ENCODE assay signal across 8 cellular contexts in the genomic region with DNA sequence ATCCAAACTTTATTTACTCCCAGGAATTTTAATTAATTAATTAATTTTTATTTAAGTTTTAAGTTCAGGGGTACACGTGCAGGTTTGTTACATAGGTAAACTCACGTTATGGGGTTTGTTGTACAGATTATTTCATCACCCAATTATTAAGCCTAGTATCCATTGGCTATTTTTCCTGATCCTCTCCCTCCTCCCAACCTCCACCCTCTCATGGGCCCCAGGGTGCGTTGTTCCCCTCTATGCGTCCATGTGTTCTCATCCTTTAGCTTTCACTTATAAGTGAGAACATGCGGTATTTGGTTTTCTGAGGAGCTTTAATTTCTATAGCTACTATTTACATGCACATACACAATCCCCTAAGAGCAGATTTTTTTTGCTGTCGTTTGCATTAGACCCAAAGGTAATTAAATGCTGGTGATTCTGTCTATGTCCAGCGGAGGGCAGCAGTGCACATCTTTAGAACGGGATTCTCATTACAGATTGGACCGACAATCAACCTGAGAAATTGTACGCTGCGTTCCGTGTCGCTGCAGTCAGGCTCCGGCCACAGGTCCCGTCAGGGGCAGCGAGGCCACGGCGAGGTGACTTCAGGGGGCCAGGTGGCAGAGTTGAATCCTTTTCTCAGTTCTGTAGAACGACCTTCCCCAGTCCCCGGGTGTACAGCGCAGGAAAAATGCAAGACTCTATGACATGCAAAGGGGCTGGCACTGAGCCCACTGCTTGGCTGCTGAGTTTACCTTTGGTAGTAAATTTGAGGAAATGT. TPM values are rescaled to one million over a fixed set of nuclear protein-coding genes. Genes with fewer than 3 reads are reported as not detected.
DNase-seq lines count a peak whose midpoint lies in the region; ATAC-seq and TF ChIP-seq lines count a peak whose summit lies in the region.

No MANE protein-coding gene starts in this region.

- in situ Hi-C loops in GM23248 (cut with MboI), result no loop called here

- H4K20me1 ChIP-seq in DND-41 (ENCODE audit: insufficient read depth, low read length) (no peaks in the 10 kb centered on the region), GM23248 (ENCODE audit: insufficient read depth) (no peaks in the 10 kb centered on the region), neural progenitor cell (ENCODE audit: low read depth) (no peaks in the 10 kb centered on the region)

- TF ChIP-seq EP300 in stomach (IDR thresholded peaks at IDR 0.05), result no peak

- H3K4me1 Mint-ChIP-seq in activated T-helper 1 cell treated with anti-CD3 and anti-CD28 coated beads, Interleukin-12 subunit alpha, Interleukin-12 subunit beta, Interleukin-2, Interleukin-4 antibody, amounts not matched to agents 30 ng/mL and 10 ng/mL and 1 ng/mL, durations not matched to agents 14 hours and 24 hours and 36 hours (ENCODE audit: low read depth), result no peaks in the 10 kb centered on the region
- peaks cover 4% of the 10 kb centered on the region for H3K4me1 Mint-ChIP-seq in neural progenitor cell

- no peak for TF ChIP-seq POLR2A in stomach (IDR thresholded peaks at IDR 0.05)

- H3K27me3 Mint-ChIP-seq in activated T-helper 1 cell treated with anti-CD3 and anti-CD28 coated beads, Interleukin-12 subunit alpha, Interleukin-12 subunit beta, Interleukin-2, Interleukin-4 antibody, amounts not matched to agents 30 ng/mL and 10 ng/mL and 1 ng/mL, durations not matched to agents 14 hours and 24 hours and 36 hours (ENCODE audit: insufficient read depth), result peaks cover 61% of the 10 kb centered on the region
- H3K27me3 Mint-ChIP-seq in neural progenitor cell (ENCODE audit: insufficient read depth, low read depth), result peaks cover 5% of the 10 kb centered on the region

- intact Hi-C loops in activated T-helper 1 cell treated with anti-CD3 and anti-CD28 coated beads, Interleukin-12 subunit alpha, Interleukin-12 subunit beta, Interleukin-2, Interleukin-4 antibody, amounts not matched to agents 30 ng/mL and 10 ng/mL and 1 ng/mL, durations not matched to agents 14 hours and 24 hours and 36 hours (cut with micrococcal nuclease), result loop anchor here (1.0 kb wide), 4 partner anchors 11 to 858 kb away; no protein-coding TSS in a partner anchor
- intact Hi-C loops in stomach (cut with DNase I; ENCODE audit: low total_unique reads), result no loop called here

- peak; percentile 94 for ATAC-seq in DND-41 (ENCODE audit: insufficient read depth, low read depth)

- H3K4me3 Mint-ChIP-seq in activated T-helper 1 cell treated with anti-CD3 and anti-CD28 coated beads, Interleukin-12 subunit alpha, Interleukin-12 subunit beta, Interleukin-2, Interleukin-4 antibody, amounts not matched to agents 30 ng/mL and 10 ng/mL and 1 ng/mL, durations not matched to agents 14 hours and 24 hours and 36 hours, result peak overlapping the region; percentile 48
- H3K4me3 Mint-ChIP-seq in neural progenitor cell, result peak overlapping the region; percentile 74

- no peaks in the 10 kb centered on the region for H3K36me3 ChIP-seq in DND-41 (ENCODE audit: insufficient read depth, low read length)
- H3K36me3 ChIP-seq in GM23248 (ENCODE audit: low read depth), result no peaks in the 10 kb centered on the region
- no peaks in the 10 kb centered on the region for H3K36me3 ChIP-seq in neural progenitor cell
- no peaks in the 10 kb centered on the region for H3K36me3 ChIP-seq in stomach

- H3K79me2 ChIP-seq in DND-41 (ENCODE audit: insufficient read depth, low read length) (no peaks in the 10 kb centered on the region), GM23248 (ENCODE audit: insufficient read depth) (no peaks in the 10 kb centered on the region), neural progenitor cell (ENCODE audit: low read depth) (no peaks in the 10 kb centered on the region)

- H3K27me3 ChIP-seq in DND-41 (ENCODE audit: insufficient read depth, low read length, poor library complexity) (peaks cover 11% of the 10 kb centered on the region), GM23248 (replicated peaks; ENCODE audit: insufficient read depth) (no peaks in the 10 kb centered on the region), neural progenitor cell (peaks cover 18% of the 10 kb centered on the region), stomach (peaks cover 0 to 16% (median 3%) of the 10 kb centered on the region in 3 donors)

- H2AFZ ChIP-seq in DND-41 (ENCODE audit: low read depth, low read length) (peak overlapping the region; percentile 67), GM23248 (peak overlapping the region; percentile 80), neural progenitor cell (replicated peaks) (peak overlapping the region; percentile 92)

- TF ChIP-seq CTCF in DND-41 (IDR thresholded peaks at IDR 0.05; ENCODE audit: borderline replicate concordance, extremely low read depth, low read length, poor library complexity, severe bottlenecking), result peak; percentile 91
- peak; percentile 87 for TF ChIP-seq CTCF in LNCAP (IDR thresholded peaks at IDR 0.05)
- peak; percentile 89 for TF ChIP-seq CTCF in neural progenitor cell (IDR thresholded peaks at IDR 0.05)
- TF ChIP-seq CTCF in stomach (IDR thresholded peaks at IDR 0.05), result peak in 5 of 7 experiments; percentile 66 to 89 (median 76)

- H3K4me3 ChIP-seq in DND-41 (ENCODE audit: low read depth in 1 of 2, low read length in 2 of 2) (peak overlapping the region in 1 of 2 experiments; percentile 53; a peak in 2 of 4 replicates), GM23248 (peak overlapping the region; percentile 66), neural progenitor cell (peak overlapping the region; percentile 42), stomach (peak overlapping the region; percentile 28 to 41 (median 34))

- peak overlapping the region; percentile 36; the same call in 1 of the 2 replicates for H3K9ac ChIP-seq in DND-41 (ENCODE audit: low read depth, low read length)
- no peak overlapping the region for H3K9ac ChIP-seq in GM23248
- H3K9ac ChIP-seq in neural progenitor cell, result no peak overlapping the region

- 14 to 19% methylated on average over 21 of the region's 21 CpGs for WGBS in GM23248 (ENCODE audit: low coverage in 1 of 2, low lambda C conversion rate in 2 of 2, missing lambda C conversion rate in 2 of 2), 2 experiments
- 3 to 6% (median 3%) methylated on average over 18 to 21 of the region's 21 CpGs for WGBS in stomach, 5 donors

- H3F3A ChIP-seq in GM23248 (ENCODE audit: insufficient read depth), result 0 out of 2 replicates have a peak, but pooled peaks cover 7% of the 10 kb centered on the region
- H3F3A ChIP-seq in neural progenitor cell (ENCODE audit: low read depth), result peaks cover 2% of the 10 kb centered on the region

- DNase-seq in DND-41, result peak; percentile 83
- DNase-seq in GM23248, result peak; percentile 82
- DNase-seq in RKO (ENCODE audit: low spot score), result peak; percentile 75
- DNase-seq in activated T-helper 1 cell treated with anti-CD3 and anti-CD28 coated beads, Interleukin-12 subunit alpha, Interleukin-12 subunit beta, Interleukin-2, Interleukin-4 antibody, amounts not matched to agents 30 ng/mL and 10 ng/mL and 1 ng/mL, durations not matched to agents 14 hours and 24 hours and 36 hours (ENCODE audit: low spot score), result peak; percentile 62
- DNase-seq in fibroblast of peridontal ligament (ENCODE audit: extremely low read depth), result peak; percentile 82
- DNase-seq in neural progenitor cell (ENCODE audit: low spot score), result peak; percentile 84
- peak; percentile 89 for DNase-seq in stomach

- H3K4me1 ChIP-seq in DND-41 (ENCODE audit: insufficient read depth, low read length) (peaks cover 5% of the 10 kb centered on the region), GM23248 (ENCODE audit: insufficient read depth) (peaks cover 16% of the 10 kb centered on the region; the same call in 1 of the 2 replicates), neural progenitor cell (peaks cover 2% of the 10 kb centered on the region), stomach (peaks cover 0 to 7% (median 3%) of the 10 kb centered on the region in 4 donors)

- H3K9me2 ChIP-seq in GM23248 (ENCODE audit: insufficient read depth), result no peaks in the 10 kb centered on the region

- no peaks in the 10 kb centered on the region for H3K9me3 ChIP-seq in DND-41 (ENCODE audit: insufficient read depth, low read length, severe bottlenecking)
- no peaks in the 10 kb centered on the region for H3K9me3 ChIP-seq in GM23248 (ENCODE audit: low read depth)
- H3K9me3 ChIP-seq in neural progenitor cell (ENCODE audit: low read depth), result no peaks in the 10 kb centered on the region
- no peaks in the 10 kb centered on the region for H3K9me3 ChIP-seq in stomach

- no peak overlapping the region for H3K27ac Mint-ChIP-seq in activated T-helper 1 cell treated with anti-CD3 and anti-CD28 coated beads, Interleukin-12 subunit alpha, Interleukin-12 subunit beta, Interleukin-2, Interleukin-4 antibody, amounts not matched to agents 30 ng/mL and 10 ng/mL and 1 ng/mL, durations not matched to agents 14 hours and 24 hours and 36 hours
- H3K27ac Mint-ChIP-seq in neural progenitor cell, result no peak overlapping the region

- H3K27ac ChIP-seq in DND-41 (ENCODE audit: low read length), result no peak overlapping the region
- no peak overlapping the region for H3K27ac ChIP-seq in GM23248
- H3K27ac ChIP-seq in neural progenitor cell, result no peak overlapping the region
- no peak overlapping the region for H3K27ac ChIP-seq in stomach

- H3K4me2 ChIP-seq in DND-41 (ENCODE audit: insufficient read depth, low read length) (peak overlapping the region; percentile 77), GM23248 (ENCODE audit: unreplicated experiment) (peak overlapping the region; percentile 95), neural progenitor cell (peak overlapping the region; percentile 78)

- no peaks in the 10 kb centered on the region for H3K9me3 Mint-ChIP-seq in activated T-helper 1 cell treated with anti-CD3 and anti-CD28 coated beads, Interleukin-12 subunit alpha, Interleukin-12 subunit beta, Interleukin-2, Interleukin-4 antibody, amounts not matched to agents 30 ng/mL and 10 ng/mL and 1 ng/mL, durations not matched to agents 14 hours and 24 hours and 36 hours
- no peaks in the 10 kb centered on the region for H3K9me3 Mint-ChIP-seq in neural progenitor cell

- no peaks in the 10 kb centered on the region for H3K36me3 Mint-ChIP-seq in activated T-helper 1 cell treated with anti-CD3 and anti-CD28 coated beads, Interleukin-12 subunit alpha, Interleukin-12 subunit beta, Interleukin-2, Interleukin-4 antibody, amounts not matched to agents 30 ng/mL and 10 ng/mL and 1 ng/mL, durations not matched to agents 14 hours and 24 hours and 36 hours (ENCODE audit: low read depth)
- no peaks in the 10 kb centered on the region for H3K36me3 Mint-ChIP-seq in neural progenitor cell

RNA-seq across cellular contexts. Expression of gene TMEM30B, which starts 11.6 kb away (rescaled TPM):
- 1.3 and 1.7 TPM in 2 replicates for total RNA-seq in GM23248 (2014; rRNA removed; shearing (Covaris generic))
- polyA plus RNA-seq in GM23248 (2016; fragmentation: Nextera tagmentation; extraction: Ambion mirVana), result 0.29 and 0.35 TPM in 2 replicates
- total RNA-seq in activated T-helper 1 cell treated with anti-CD3 and anti-CD28 coated beads, Interleukin-12 subunit alpha, Interleukin-12 subunit beta, Interleukin-2, Interleukin-4 antibody, amounts not matched to agents 30 ng/mL and 10 ng/mL and 1 ng/mL, durations not matched to agents 14 hours and 24 hours and 36 hours, result 0.26 and 0.56 TPM in 2 replicates
- total RNA-seq in neural progenitor cell (ENCODE audit: low replicate concordance), result 0.07 and 0.09 TPM in 2 replicates
- 10 to 100 TPM; 15.8 to 52.2 (median 22.0) TPM for total RNA-seq in stomach
- 10 to 100 TPM; 11.2 to 14.6 (median 12.5) TPM for polyA plus RNA-seq in stomach

RNA-seq across cellular contexts. Expression of gene PRKCH, which starts 51.9 kb away (rescaled TPM):
- 2.7 and 3.5 TPM in 2 replicates for total RNA-seq in GM23248 (2014; rRNA removed; shearing (Covaris generic))
- polyA plus RNA-seq in GM23248 (2016; fragmentation: Nextera tagmentation; extraction: Ambion mirVana), result 2.4 and 2.9 TPM in 2 replicates
- total RNA-seq in activated T-helper 1 cell treated with anti-CD3 and anti-CD28 coated beads, Interleukin-12 subunit alpha, Interleukin-12 subunit beta, Interleukin-2, Interleukin-4 antibody, amounts not matched to agents 30 ng/mL and 10 ng/mL and 1 ng/mL, durations not matched to agents 14 hours and 24 hours and 36 hours, result 145 and 151 TPM in 2 replicates
- 0.22 and 1.3 TPM in 2 replicates for total RNA-seq in neural progenitor cell (ENCODE audit: low replicate concordance)
- 10 to 100 TPM in 4 of 5 donors, 1 to 10 TPM in 1; 6.1 to 84.0 (median 46.3) TPM for total RNA-seq in stomach
- polyA plus RNA-seq in stomach, result 1 to 10 TPM; 5.5 to 7.5 (median 6.1) TPM
